ENCODE assay signal across 9 cellular contexts in genomic region chr2:96638144-96639121, GRCh38. TPM values are rescaled to one million over a fixed set of nuclear protein-coding genes. Genes with fewer than 3 reads are reported as not detected.
DNase-seq lines count a peak whose midpoint lies in the region; ATAC-seq, FAIRE-seq and TF ChIP-seq lines count a peak whose summit lies in the region.
"Had no signal": no experiment of that assay in that cellular context is flagged by ENCODE, and none has a peak within 500 bp of the region (broad histone marks: within the 10 kb centered on the region; RNA-seq: fewer than 3 reads in every experiment).

Gene KANSL3 (minus strand): TSS chr2:96638312. CDS start chr2:96637135, 1,177 bp downstream.

- FAIRE-seq in GM19239 (lab: Jason Lieb, UNC): peak; percentile 90
- FAIRE-seq: islet of Langerhans had no signal

- peak; percentile 65 for ATAC-seq in HG03457 (IDR thresholded peaks at IDR 0.05; ENCODE audit: unreplicated experiment)
- peak; percentile 87 for ATAC-seq in left colon

- TF ChIP-seq CTCF in coronary artery (IDR thresholded peaks at IDR 0.05): no peak

- DNase-seq in Ammon's horn (ENCODE audit: low spot score) (peak; percentile 92), GM19239 (ENCODE audit: insufficient read length, low spot score) (peak; percentile 70), NCI-H526 treated with DMSO at 0.1 percent for 48 hours (lab: John Stamatoyannopoulos, UW) (peak; percentile 82), coronary artery (ENCODE audit: low spot score) (peak; percentile 94), left colon (peak; percentile 85 to 91)
- DNase-seq in activated CD4-positive, alpha-beta T cell treated with anti-CD3 and anti-CD28 coated beads, Interleukin-2, amount 10 ng/mL, durations not matched to agents 24 days and 14 days: peak; percentile 98
- peak; percentile 92 for DNase-seq in stimulated activated CD4-positive, alpha-beta T cell treated with anti-CD3 and anti-CD28 coated beads, Interleukin-1b, Interleukin-23, amount 100 ng/mL, for 48 hours

- H3K4me1 Mint-ChIP-seq in activated CD4-positive, alpha-beta T cell treated with anti-CD3 and anti-CD28 coated beads, Interleukin-2, amount 10 ng/mL, durations not matched to agents 24 days and 14 days: peaks cover 24% of the 10 kb centered on the region

- peak within 1 kb of the TSS; percentile 97 for H3K27ac Mint-ChIP-seq in activated CD4-positive, alpha-beta T cell treated with anti-CD3 and anti-CD28 coated beads, Interleukin-2, amount 10 ng/mL, durations not matched to agents 24 days and 14 days

- peaks cover 3% of the 10 kb centered on the region for H3K27me3 Mint-ChIP-seq in activated CD4-positive, alpha-beta T cell treated with anti-CD3 and anti-CD28 coated beads, Interleukin-2, amount 10 ng/mL, durations not matched to agents 24 days and 14 days

- no peaks in the 10 kb centered on the region for H3K9me3 Mint-ChIP-seq in activated CD4-positive, alpha-beta T cell treated with anti-CD3 and anti-CD28 coated beads, Interleukin-2, amount 10 ng/mL, durations not matched to agents 24 days and 14 days

- peak within 1 kb of the TSS; percentile 79 for H3K4me3 ChIP-seq in coronary artery

- peak within 1 kb of the TSS; percentile 95 to 99 for H3K27ac ChIP-seq in coronary artery

- H3K4me3 Mint-ChIP-seq in activated CD4-positive, alpha-beta T cell treated with anti-CD3 and anti-CD28 coated beads, Interleukin-2, amount 10 ng/mL, durations not matched to agents 24 days and 14 days: peak within 1 kb of the TSS; percentile 97

- H3K36me3 Mint-ChIP-seq in activated CD4-positive, alpha-beta T cell treated with anti-CD3 and anti-CD28 coated beads, Interleukin-2, amount 10 ng/mL, durations not matched to agents 24 days and 14 days (ENCODE audit: low read depth): peaks cover 30% of the 10 kb centered on the region

- intact Hi-C loops in activated CD4-positive, alpha-beta T cell treated with anti-CD3 and anti-CD28 coated beads, Interleukin-2, amount 10 ng/mL, durations not matched to agents 24 days and 14 days (cut with micrococcal nuclease): loop anchor here (1.0 to 5.0 kb wide), 6 partner anchors 36 to 220 kb away; partner anchors contain the start of genes ANKRD39, ARID5A, CNNM3 and LMAN2L
- intact Hi-C loops in left colon (cut with DNase I, micrococcal nuclease): loop anchor here in 1 of 2 donors (5.0 kb wide), 1 partner anchor 164 kb away; no protein-coding TSS in a partner anchor

RNA-seq across cellular contexts. Expression of gene KANSL3, which starts in this region (rescaled TPM):
- total RNA-seq in activated CD4-positive, alpha-beta T cell treated with anti-CD3 and anti-CD28 coated beads, Interleukin-2, amount 10 ng/mL, durations not matched to agents 24 days and 14 days: 45.5 and 46.5 TPM in 2 replicates
- total RNA-seq in left colon: 10 to 100 TPM; 39.3 to 40.7 TPM

Comparison
In these comparisons a context has a peak if more than half of its experiments do, and no peak if none do; other contexts are left out.
1. Peak in every context shown above with its lines: DNase-seq, ATAC-seq, H3K4me3 ChIP-seq and H3K27ac ChIP-seq.